Comparison of ENCODE assay signal across 20 cellular contexts in genomic region chr11:1140642-1141490, GRCh38. TPM values are rescaled to one million over a fixed set of nuclear protein-coding genes. Genes with fewer than 3 reads are reported as not detected.
A peak's percentile ranks its signal among the peaks of the same experiment; 100 is the strongest.
DNase-seq lines count a peak whose midpoint lies in the region; ATAC-seq and TF ChIP-seq lines count a peak whose summit lies in the region.
"Had no signal": no experiment of that assay in that cellular context is flagged by ENCODE, and none has a peak within 500 bp of the region (broad histone marks: within the 10 kb centered on the region; RNA-seq: fewer than 3 reads in every experiment).

No MANE protein-coding gene starts in this region.

- no peak overlapping the region for H3K4ac ChIP-seq in IMR-90 (ENCODE audit: low read depth, low read length)

- no peak for TF ChIP-seq RAD21 in IMR-90 (IDR thresholded peaks at IDR 0.05; ENCODE audit: low read length)

- H3K9me1 ChIP-seq in IMR-90 (ENCODE audit: insufficient read depth, low read length), result 0 out of 2 replicates have a peak, but pooled peaks cover 5% of the 10 kb centered on the region

- no peak overlapping the region for H3K27ac Mint-ChIP-seq in activated CD8-positive, alpha-beta memory T cell treated with anti-CD3 and anti-CD28 coated beads, Interleukin-2, amount 10 ng/mL, durations not matched to agents 7 days and 5 days
- H3K27ac Mint-ChIP-seq in progenitor cell of endocrine pancreas, result no peak overlapping the region
- H3K27ac Mint-ChIP-seq: H9 had no signal

- POLR2A ChIA-PET in IMR-90 (lab: Charles Lee; ENCODE audit: unreplicated experiment), result no interaction called here

- no peak overlapping the region for H2AK9ac ChIP-seq in IMR-90 (replicated peaks; ENCODE audit: low read depth, low read length, poor library complexity)

- 0 out of 3 replicates have a peak overlapping the region, but pooled peaks have one; percentile 39 for H2BK15ac ChIP-seq in IMR-90 (ENCODE audit: low read depth, low read length)

- H3K27me3 ChIP-seq in IMR-90 (ENCODE audit: control insufficient read depth, insufficient read depth, low read length) (no peaks in the 10 kb centered on the region), testis (no peaks in the 10 kb centered on the region)
- H3K27me3 ChIP-seq: BLaER1, MG63 had no signal

- peak overlapping the region; percentile 14; the same call in 1 of the 2 replicates for H2BK20ac ChIP-seq in IMR-90 (ENCODE audit: low read depth, low read length)

- no peak overlapping the region for H3K9ac ChIP-seq in IMR-90 (ENCODE audit: low read depth, low read length)
- H3K9ac ChIP-seq: BLaER1 had no signal

- H3K18ac ChIP-seq in IMR-90 (ENCODE audit: low read depth, low read length), result no peak overlapping the region

- H4K20me1 ChIP-seq in IMR-90 (ENCODE audit: insufficient read depth, low read length), result no peaks in the 10 kb centered on the region
- H4K20me1 ChIP-seq: BLaER1 had no signal

- H4K8ac ChIP-seq in IMR-90 (ENCODE audit: low read depth in 2 of 2, low read length in 2 of 2), result no peak overlapping the region

- peak overlapping the region; percentile 22; the same call in 1 of the 2 replicates for H2AK5ac ChIP-seq in IMR-90 (ENCODE audit: low read depth, low read length)

- peaks cover 16% of the 10 kb centered on the region for H3K9me3 ChIP-seq in IMR-90 (ENCODE audit: control insufficient read depth, insufficient read depth, low read length)
- H3K9me3 ChIP-seq in testis, result no peaks in the 10 kb centered on the region

- BruUV-seq in IMR-90 (replicated peaks; lab: Mats Ljungman, UMichigan), result no TSS peak

- WGBS in IMR-90 (ENCODE audit: extremely low coverage in 2 of 2, insufficient read length in 1 of 2), 2 experiments, result 80% methylated on average over 4 of the region's 18 CpGs; no CpG with 5 or more reads in 1 of the 2 experiments
- 87 to 91% methylated on average over 4 to 18 of the region's 18 CpGs for WGBS in testis, 2 donors

- H4K5ac ChIP-seq in IMR-90 (ENCODE audit: low read depth, low read length), result no peak overlapping the region

- TF ChIP-seq POLR2A in IMR-90 (IDR thresholded peaks at IDR 0.05; ENCODE audit: low read depth, low read length) (no peak), testis (IDR thresholded peaks at IDR 0.05) (no peak)

- no peak overlapping the region for H3K14ac ChIP-seq in IMR-90 (replicated peaks; ENCODE audit: low read depth, low read length)

- H3K9me3 Mint-ChIP-seq in activated CD8-positive, alpha-beta memory T cell treated with anti-CD3 and anti-CD28 coated beads, Interleukin-2, amount 10 ng/mL, durations not matched to agents 7 days and 5 days (ENCODE audit: low read depth), result peaks cover 17% of the 10 kb centered on the region
- peaks cover 28% of the 10 kb centered on the region for H3K9me3 Mint-ChIP-seq in progenitor cell of endocrine pancreas (ENCODE audit: low read depth)

- no peak overlapping the region for H2AFZ ChIP-seq in IMR-90 (replicated peaks; ENCODE audit: low read length, poor library complexity)

- H3K4me1 Mint-ChIP-seq in activated CD8-positive, alpha-beta memory T cell treated with anti-CD3 and anti-CD28 coated beads, Interleukin-2, amount 10 ng/mL, durations not matched to agents 7 days and 5 days, result peaks cover 3% of the 10 kb centered on the region
- peaks cover 10% of the 10 kb centered on the region for H3K4me1 Mint-ChIP-seq in progenitor cell of endocrine pancreas (ENCODE audit: low read depth)
- H3K4me1 Mint-ChIP-seq: CD8-positive, alpha-beta memory T cell had no signal

- H3K4me3 ChIP-seq in IMR-90 (ENCODE audit: insufficient read depth, low read depth, low read length), result no peak overlapping the region
- no peak overlapping the region for H3K4me3 ChIP-seq in testis
- H3K4me3 ChIP-seq: BLaER1, MG63 had no signal

- TF ChIP-seq CTCF in IMR-90 (conservative IDR thresholded peaks at IDR 0.05; ENCODE audit: low read depth, low read length) (no peak), progenitor cell of endocrine pancreas (IDR thresholded peaks at IDR 0.05; ENCODE audit: unreplicated experiment) (no peak), testis (IDR thresholded peaks at IDR 0.05) (no peak)

- no peak overlapping the region for H3K4me3 Mint-ChIP-seq in activated CD8-positive, alpha-beta memory T cell treated with anti-CD3 and anti-CD28 coated beads, Interleukin-2, amount 10 ng/mL, durations not matched to agents 7 days and 5 days
- H3K4me3 Mint-ChIP-seq in progenitor cell of endocrine pancreas (ENCODE audit: low read depth), result no peak overlapping the region
- H3K4me3 Mint-ChIP-seq: CD8-positive, alpha-beta memory T cell; H9 had no signal

- H3K36me3 ChIP-seq in IMR-90 (ENCODE audit: control insufficient read depth, insufficient read depth, low read length) (no peaks in the 10 kb centered on the region), testis (ENCODE audit: low read depth, missing control alignments) (no peaks in the 10 kb centered on the region)
- H3K36me3 ChIP-seq: BLaER1, MG63 had no signal

- H2BK5ac ChIP-seq in IMR-90 (ENCODE audit: low read depth, low read length, poor library complexity, severe bottlenecking), result no peak overlapping the region

- dilution Hi-C loops in IMR-90 (cut with HindIII; ENCODE audit: low sequenced_read_pairs, unreplicated experiment), result no loop called here

- no peak for ATAC-seq in activated CD8-positive, alpha-beta memory T cell treated with anti-CD3 and anti-CD28 coated beads, Interleukin-2, amount 10 ng/mL, durations not matched to agents 7 days and 5 days
- no peak for ATAC-seq in IMR-90 (ENCODE audit: low read depth)

- no peaks in the 10 kb centered on the region for H3K79me1 ChIP-seq in IMR-90 (ENCODE audit: low read depth in 1 of 2, low read length in 2 of 2)

- peaks cover 13% of the 10 kb centered on the region for H3K4me1 ChIP-seq in IMR-90 (ENCODE audit: control insufficient read depth, insufficient read depth, low read length)
- H3K4me1 ChIP-seq in testis, result no peaks in the 10 kb centered on the region

- no peak overlapping the region for H3K4me2 ChIP-seq in IMR-90 (ENCODE audit: low read depth, low read length)
- H3K4me2 ChIP-seq: BLaER1 had no signal

- peaks cover 3% of the 10 kb centered on the region for H3K27me3 Mint-ChIP-seq in activated CD8-positive, alpha-beta memory T cell treated with anti-CD3 and anti-CD28 coated beads, Interleukin-2, amount 10 ng/mL, durations not matched to agents 7 days and 5 days
- peaks cover 30% of the 10 kb centered on the region for H3K27me3 Mint-ChIP-seq in progenitor cell of endocrine pancreas

- intact Hi-C loops in IMR-90 (cut with micrococcal nuclease) (no loop called here), testis (cut with DNase I; ENCODE audit: low total_unique reads) (no loop called here)

- no peak overlapping the region for H3K23ac ChIP-seq in IMR-90 (ENCODE audit: low read depth, low read length)

- CTCF ChIA-PET in activated CD8-positive, alpha-beta memory T cell treated with anti-CD3 and anti-CD28 coated beads, Interleukin-2, amount 10 ng/mL, durations not matched to agents 7 days and 5 days (lab: Charles Lee), result no interaction called here
- CTCF ChIA-PET in IMR-90 (lab: Yijun Ruan, JAX), result interaction anchor here (1.4 kb wide), 1 partner anchor 12 kb away, joined by 4 read pairs; no protein-coding TSS in a partner anchor

- H3K27ac ChIP-seq in IMR-90 (ENCODE audit: insufficient read depth, low read length) (no peak overlapping the region), testis (no peak overlapping the region)
- H3K27ac ChIP-seq: BLaER1 had no signal

- H4K91ac ChIP-seq in IMR-90 (ENCODE audit: insufficient read depth, low read depth, low read length), result no peak overlapping the region

- no peaks in the 10 kb centered on the region for H3K36me3 Mint-ChIP-seq in activated CD8-positive, alpha-beta memory T cell treated with anti-CD3 and anti-CD28 coated beads, Interleukin-2, amount 10 ng/mL, durations not matched to agents 7 days and 5 days
- H3K36me3 Mint-ChIP-seq in progenitor cell of endocrine pancreas (ENCODE audit: insufficient read depth), result peaks cover 4% of the 10 kb centered on the region
- H3K36me3 Mint-ChIP-seq: CD8-positive, alpha-beta memory T cell had no signal

- no peak overlapping the region; the same call in 1 of the 2 replicates for H2BK120ac ChIP-seq in IMR-90 (ENCODE audit: low read depth, low read length)

- in situ Hi-C loops in IMR-90 (cut with MboI; ENCODE audit: low sequenced_read_pairs), result no loop called here

- peak; percentile 26 for DNase-seq in activated CD8-positive, alpha-beta memory T cell treated with anti-CD3 and anti-CD28 coated beads for 24 hours
- DNase-seq in activated CD8-positive, alpha-beta memory T cell treated with anti-CD3 and anti-CD28 coated beads, Interleukin-2, amount 10 ng/mL, durations not matched to agents 7 days and 5 days, result no peak
- DNase-seq in IMR-90 (no peak), islet precursor cell (peak; percentile 41), progenitor cell of endocrine pancreas (ENCODE audit: low spot score, unreplicated experiment) (peak; percentile 8), SIG-M5 treated with dmso at 0.1 percent for 504 hours (lab: John Stamatoyannopoulos, UW; ENCODE audit: unreplicated experiment) (no peak), testis (no peak), RKO (ENCODE audit: low spot score) (no peak)
- DNase-seq: DMS79, H9, Karpas-422, MG63, NCI-H1092, NCI-H146, NCI-H2081, NCI-H510A treated with DMSO at 0.1 percent for 48 hours, NCI-H82 had no signal

- no peak overlapping the region for H3K56ac ChIP-seq in IMR-90 (ENCODE audit: extremely low read depth, insufficient read depth, low read length)

TF ChIP-seq in IMR-90, 13 proteins besides CTCF, POLR2A, EP300 and RAD21:
- no peak for TF ChIP-seq RFX5 (IDR thresholded peaks at IDR 0.05; ENCODE audit: low read depth, low read length)
TF ChIP-seq in IMR-90: peak in this region for 0.

RNA-seq across cellular contexts. Expression of gene MUC5AC, which starts 16.9 kb away (rescaled TPM):
- total RNA-seq in activated CD8-positive, alpha-beta memory T cell treated with anti-CD3 and anti-CD28 coated beads, Interleukin-2, amount 10 ng/mL, durations not matched to agents 7 days and 5 days, result not detected
- not detected in 2 replicates for total RNA-seq in IMR-90 (2012; rRNA removed)
- polyA plus RNA-seq in IMR-90 (2012; rRNA removed), result 0.01 and 0.02 TPM in 2 replicates
- polyA plus RNA-seq in IMR-90 (2012; cell fraction: cytosol; rRNA removed), result under 0.01 TPM in 1 of 2 replicates, not detected in the other
- under 0.01 and 0.01 TPM in 2 replicates for polyA plus RNA-seq in IMR-90 (2012; cell fraction: nucleus; rRNA removed; ENCODE audit: low replicate concordance)
- 0.02 TPM in 1 of 2 replicates, not detected in the other for total RNA-seq in progenitor cell of endocrine pancreas
- total RNA-seq in testis, result under 1 TPM; 0.31 to 0.62 TPM
- 0.32 TPM for polyA plus RNA-seq in testis (ENCODE audit: insufficient read depth, low read depth, low replicate concordance)
- total RNA-seq: A172; CD8-positive, alpha-beta memory T cell; H9 had no signal
- polyA plus RNA-seq: CD8-positive, alpha-beta memory T cell had no signal

Comparison
In these comparisons a context has a peak if more than half of its experiments do, and no peak if none do; other contexts are left out.
1. DNase-seq: peak in activated CD8-positive, alpha-beta memory T cell treated with anti-CD3 and anti-CD28 coated beads for 24 hours (single experiment), islet precursor cell (single experiment) and progenitor cell of endocrine pancreas (single experiment); none in activated CD8-positive, alpha-beta memory T cell treated with anti-CD3 and anti-CD28 coated beads, Interleukin-2, amount 10 ng/mL, durations not matched to agents 7 days and 5 days (single experiment), IMR-90 (single experiment), SIG-M5 treated with dmso at 0.1 percent for 504 hours (single experiment), testis (single experiment) and RKO (single experiment).